Comparison of ENCODE assay signal across 13 cellular contexts in the genomic region with DNA sequence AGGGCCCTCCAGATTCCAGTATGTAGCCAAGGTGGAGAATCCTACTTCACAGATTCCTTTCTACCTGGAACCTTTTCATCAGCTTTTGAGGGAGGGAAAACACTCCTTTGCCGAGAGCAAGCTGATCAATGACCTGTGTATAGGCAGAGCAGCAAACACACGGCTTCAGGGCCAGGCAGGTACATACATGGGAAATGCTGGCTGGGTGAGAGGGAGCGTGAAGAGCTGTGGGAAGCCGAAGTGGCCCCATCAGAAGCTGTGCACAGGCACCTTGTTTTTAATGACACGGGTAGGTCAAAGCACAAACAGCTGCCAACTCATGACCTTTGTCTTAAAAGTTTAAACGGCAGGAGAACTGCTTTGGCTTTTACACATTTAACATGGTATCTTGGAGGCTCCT. TPM values are rescaled to one million over a fixed set of nuclear protein-coding genes. Genes with fewer than 3 reads are reported as not detected.
DNase-seq lines count a peak whose midpoint lies in the region; ATAC-seq and TF ChIP-seq lines count a peak whose summit lies in the region.
"Had no signal": no experiment of that assay in that cellular context is flagged by ENCODE, and none has a peak within 500 bp of the region (broad histone marks: within the 10 kb centered on the region; RNA-seq: fewer than 3 reads in every experiment).

No MANE protein-coding gene starts in this region.

- peak overlapping the region; percentile 41 for H3K27ac ChIP-seq in caudate nucleus (ENCODE audit: low read depth, low read length)
- H3K27ac ChIP-seq in spleen = peak overlapping the region; percentile 82 to 98 (median 92)
- no peak overlapping the region for H3K27ac ChIP-seq in prostate gland
- H3K27ac ChIP-seq: neural progenitor cell had no signal

- H3K9me2 ChIP-seq in Loucy (replicated peaks; ENCODE audit: low read depth, low read length) = no peaks in the 10 kb centered on the region

- H3K36me3 ChIP-seq in GM06990 (ENCODE audit: control insufficient read depth, insufficient read depth, low read length) (peaks cover 31% of the 10 kb centered on the region), Loucy (ENCODE audit: insufficient read depth, low read length) (peaks cover 25% of the 10 kb centered on the region; the same call in 1 of the 2 replicates), spleen (peaks cover 0 to 58% (median 40%) of the 10 kb centered on the region in 6 donors), prostate gland (no peaks in the 10 kb centered on the region)
- H3K36me3 ChIP-seq: neural progenitor cell had no signal

- 26 to 57% (median 40%) methylated on average over 6 of the region's 6 CpGs for WGBS in spleen, 5 donors
- WGBS in prostate gland = 82% methylated on average over 6 of the region's 6 CpGs

- H3K4me1 ChIP-seq in Loucy (ENCODE audit: insufficient read depth, low read length, poor library complexity, severe bottlenecking) (peaks cover 88% of the 10 kb centered on the region), spleen (peaks cover 40 to 100% (median 87%) of the 10 kb centered on the region in 6 donors), prostate gland (replicated peaks) (peaks cover 2% of the 10 kb centered on the region)

- H3K27me3 ChIP-seq in GM06990 (replicated peaks; ENCODE audit: control insufficient read depth, insufficient read depth, low read length) (no peaks in the 10 kb centered on the region), Loucy (ENCODE audit: insufficient read depth, low read length, poor library complexity, severe bottlenecking) (no peaks in the 10 kb centered on the region), spleen (replicated peaks in 1 of 7) (no peaks in the 10 kb centered on the region), prostate gland (replicated peaks; ENCODE audit: insufficient read depth) (no peaks in the 10 kb centered on the region)
- H3K27me3 ChIP-seq: neural progenitor cell had no signal

- no peak for ATAC-seq in HG03097 (IDR thresholded peaks at IDR 0.05; ENCODE audit: low FRiP score, unreplicated experiment)
- no peak for ATAC-seq in HG03159 (IDR thresholded peaks at IDR 0.05; ENCODE audit: unreplicated experiment)

- peaks cover 44% of the 10 kb centered on the region for H4K20me1 ChIP-seq in Loucy (ENCODE audit: insufficient read depth, low read length, poor library complexity, severe bottlenecking)

- peak overlapping the region; percentile 73 for H3K4me3 ChIP-seq in GM06990 (replicated peaks; ENCODE audit: low read depth, low read length)
- peak overlapping the region; percentile 80 for H3K4me3 ChIP-seq in Loucy (ENCODE audit: low read length, poor library complexity, severe bottlenecking)
- peak overlapping the region; percentile 57 to 87 (median 70) for H3K4me3 ChIP-seq in spleen
- H3K4me3 ChIP-seq in prostate gland = no peak overlapping the region
- H3K4me3 ChIP-seq: neural progenitor cell had no signal

- H3K9ac ChIP-seq in Loucy (ENCODE audit: low read depth, low read length, poor library complexity, severe bottlenecking) = peak overlapping the region; percentile 84
- H3K9ac ChIP-seq: neural progenitor cell had no signal

- peak overlapping the region; percentile 92 for H3K4me2 ChIP-seq in Loucy (ENCODE audit: low read depth, low read length, poor library complexity, severe bottlenecking)
- H3K4me2 ChIP-seq: neural progenitor cell had no signal

- peaks cover 10% of the 10 kb centered on the region for H3F3A ChIP-seq in Loucy (ENCODE audit: low read depth)

- H3K79me2 ChIP-seq in Loucy (ENCODE audit: insufficient read depth, low read length) = peaks cover 88% of the 10 kb centered on the region

- no peak for DNase-seq in GM06990 (ENCODE audit: extremely low read depth, insufficient read length)
- no peak for DNase-seq in caudate nucleus (lab: John Stamatoyannopoulos, UW)
- DNase-seq in spleen = peak; percentile 72
- no peak for DNase-seq in prostate gland (ENCODE audit: low spot score)
- DNase-seq: dermis blood vessel endothelial cell; islet precursor cell; NCI-H1092; NCI-H446 treated with DMSO at 0.1 percent for 48 hours; stimulated activated CD4-positive, alpha-beta T cell treated with anti-CD3 and anti-CD28 coated beads, Interleukin-1b, Interleukin-23, amount 100 ng/mL, for 48 hours had no signal

- no peak for TF ChIP-seq POLR2A in spleen (IDR thresholded peaks at IDR 0.05)
- no peak for TF ChIP-seq POLR2A in prostate gland (IDR thresholded peaks at IDR 0.05)

- no peaks in the 10 kb centered on the region for H3K9me3 ChIP-seq in Loucy (ENCODE audit: insufficient read depth, low read depth, low read length)
- H3K9me3 ChIP-seq in spleen = no peaks in the 10 kb centered on the region
- no peaks in the 10 kb centered on the region for H3K9me3 ChIP-seq in prostate gland

- TF ChIP-seq CTCF in GM06990 (IDR thresholded peaks at IDR 0.05; ENCODE audit: insufficient read depth, low read length, poor library complexity, severe bottlenecking) = no peak
- no peak for TF ChIP-seq CTCF in Loucy (conservative IDR thresholded peaks at IDR 0.05; ENCODE audit: low read length)
- no peak for TF ChIP-seq CTCF in spleen (IDR thresholded peaks at IDR 0.05 in 8 of 11, conservative IDR thresholded peaks at IDR 0.05 in 3 of 11)
- TF ChIP-seq CTCF in prostate gland (IDR thresholded peaks at IDR 0.05) = no peak

- intact Hi-C loops in spleen (cut with DNase I; ENCODE audit: low total_unique reads) = no loop called here
- intact Hi-C loops in prostate gland (cut with DNase I) = no loop called here

- H2AFZ ChIP-seq in Loucy (ENCODE audit: low read length) = no peak overlapping the region
- H2AFZ ChIP-seq: neural progenitor cell had no signal

RNA-seq across cellular contexts. Expression of a gene that starts 25.3 kb away (rescaled TPM):
- total RNA-seq in spleen (10 to 100 TPM in 6 of 7 donors, 1 to 10 TPM in 1; 6.4 to 18.9 (median 11.6) TPM), prostate gland (10 to 100 TPM; 19.6 to 23.2 TPM)
- polyA plus RNA-seq in spleen = 10 to 100 TPM in 1 of 3 donors, 1 to 10 TPM in 2; 7.7 to 10.4 (median 9.0) TPM

Comparison
In these comparisons a context has a peak if more than half of its experiments do, and no peak if none do; other contexts are left out.
1. H3K4me3 ChIP-seq: peak in GM06990 (single experiment), Loucy (single experiment) and spleen (8 of 8); none in prostate gland (0 of 2).
2. H3K27ac ChIP-seq: peak in caudate nucleus (single experiment) and spleen (8 of 8); none in prostate gland (0 of 2).